11 cellular contexts compared by ENCODE assay signal in genomic region chr19:44741258-44741731, GRCh38. TPM values are rescaled to one million over a fixed set of nuclear protein-coding genes. Genes with fewer than 3 reads are reported as not detected.
A peak's percentile ranks its signal among the peaks of the same experiment; 100 is the strongest.
DNase-seq lines count a peak whose midpoint lies in the region; ATAC-seq, FAIRE-seq and TF ChIP-seq lines count a peak whose summit lies in the region.
"Had no signal": no experiment of that assay in that cellular context is flagged by ENCODE, and none has a peak within 500 bp of the region (broad histone marks: within the 10 kb centered on the region; RNA-seq: fewer than 3 reads in every experiment).

No MANE protein-coding gene starts in this region.

- no peak overlapping the region for H4K8ac ChIP-seq in mesenchymal stem cell (ENCODE audit: low read length)
- H4K8ac ChIP-seq in neuronal stem cell (ENCODE audit: low read depth, low read length): no peak overlapping the region

- H3K14ac ChIP-seq in mesenchymal stem cell (ENCODE audit: low read length in 2 of 2) (no peak overlapping the region), neuronal stem cell (ENCODE audit: low read length) (no peak overlapping the region)

- H3K4ac ChIP-seq in mesenchymal stem cell (ENCODE audit: low read depth in 1 of 2, low read length in 2 of 2) (peak overlapping the region in 1 of 2 experiments; percentile 84), neuronal stem cell (ENCODE audit: low read length) (no peak overlapping the region)

- H3K4me1 Mint-ChIP-seq in activated naive CD4-positive, alpha-beta T cell treated with anti-CD3 and anti-CD28 coated beads for 36 hours (ENCODE audit: low read depth): peaks cover 28% of the 10 kb centered on the region

- CTCF ChIA-PET in activated naive CD4-positive, alpha-beta T cell treated with anti-CD3 and anti-CD28 coated beads for 36 hours (lab: Charles Lee): interaction anchor here (0.6 to 3.9 kb wide), 3 partner anchors 17 to 318 kb away, joined by 3 to 20 read pairs (median 5); no protein-coding TSS in a partner anchor

- FAIRE-seq in D721Med (lab: Jason Lieb, UNC): no peak

- no peaks in the 10 kb centered on the region for H3K79me1 ChIP-seq in mesenchymal stem cell (replicated peaks; ENCODE audit: low read length, poor library complexity, severe bottlenecking)
- no peaks in the 10 kb centered on the region for H3K79me1 ChIP-seq in neuronal stem cell (ENCODE audit: low read depth, low read length)

- WGBS in body of pancreas, 2 donors: 39 to 41% methylated on average over 6 of the region's 6 CpGs
- WGBS in mesenchymal stem cell: 76% methylated on average over 5 of the region's 6 CpGs
- WGBS in transverse colon (ENCODE audit: low coverage in 1 of 2), 2 donors: 41% methylated on average over 6 of the region's 6 CpGs; no CpG with 5 or more reads in 1 of the 2 donors
- WGBS in neuronal stem cell (ENCODE audit: extremely low coverage in 2 of 2, insufficient read length in 2 of 2, insufficient replicate concordance in 1 of 2), 2 donors: no CpG with 5 or more reads among the region's 6 CpGs

- H3K36me3 Mint-ChIP-seq in activated naive CD4-positive, alpha-beta T cell treated with anti-CD3 and anti-CD28 coated beads for 36 hours (ENCODE audit: low read depth): no peaks in the 10 kb centered on the region

- H3K36me3 ChIP-seq in body of pancreas (replicated peaks in 1 of 2; ENCODE audit: insufficient read depth in 1 of 2, low read depth in 2 of 2) (no peaks in the 10 kb centered on the region), mesenchymal stem cell (ENCODE audit: control insufficient read depth in 1 of 2, insufficient read depth in 2 of 2, low read depth in 1 of 2, low read length in 2 of 2) (no peaks in the 10 kb centered on the region), transverse colon (no peaks in the 10 kb centered on the region), neuronal stem cell (replicated peaks in 1 of 2; ENCODE audit: control insufficient read depth in 2 of 2, insufficient read depth in 2 of 2, low read length in 2 of 2) (no peaks in the 10 kb centered on the region)

- no peak overlapping the region for H2BK5ac ChIP-seq in mesenchymal stem cell (ENCODE audit: low read depth, low read length, poor library complexity, severe bottlenecking)
- H2BK5ac ChIP-seq in neuronal stem cell (ENCODE audit: low read length): no peak overlapping the region

- TF ChIP-seq EP300 in transverse colon (IDR thresholded peaks at IDR 0.05; ENCODE audit: low read depth): no peak

- ATAC-seq in body of pancreas (peak; percentile 7), HG02588 (IDR thresholded peaks at IDR 0.05; ENCODE audit: unreplicated experiment) (no peak)

- no peak overlapping the region for H2AFZ ChIP-seq in mesenchymal stem cell (ENCODE audit: low read depth, low read length)
- no peak overlapping the region for H2AFZ ChIP-seq in neuronal stem cell (ENCODE audit: low read length)

- intact Hi-C loops in activated naive CD4-positive, alpha-beta T cell treated with anti-CD3 and anti-CD28 coated beads for 36 hours (cut with micrococcal nuclease): no loop called here
- intact Hi-C loops in body of pancreas (cut with DNase I): no loop called here
- intact Hi-C loops in transverse colon (cut with DNase I; ENCODE audit: low total_unique reads): no loop called here

- no peak overlapping the region for H3K4me3 Mint-ChIP-seq in activated naive CD4-positive, alpha-beta T cell treated with anti-CD3 and anti-CD28 coated beads for 36 hours

- H3K27me3 Mint-ChIP-seq in activated naive CD4-positive, alpha-beta T cell treated with anti-CD3 and anti-CD28 coated beads for 36 hours (ENCODE audit: low read depth): no peaks in the 10 kb centered on the region

- peak overlapping the region; percentile 59 for H3K27ac Mint-ChIP-seq in activated naive CD4-positive, alpha-beta T cell treated with anti-CD3 and anti-CD28 coated beads for 36 hours

- peak overlapping the region; percentile 22 to 88 for H2BK12ac ChIP-seq in mesenchymal stem cell (ENCODE audit: low read length in 2 of 2)
- no peak overlapping the region for H2BK12ac ChIP-seq in neuronal stem cell (ENCODE audit: low read length)

- no peak overlapping the region for H2BK15ac ChIP-seq in mesenchymal stem cell (ENCODE audit: low read depth, poor library complexity, severe bottlenecking)
- no peak overlapping the region for H2BK15ac ChIP-seq in neuronal stem cell (ENCODE audit: low read length)

- H3K9ac ChIP-seq in mesenchymal stem cell (ENCODE audit: low read length) (peak overlapping the region; percentile 81), neuronal stem cell (ENCODE audit: low read depth, low read length, poor library complexity) (no peak overlapping the region)

- H4K91ac ChIP-seq in mesenchymal stem cell (ENCODE audit: low read length): peak overlapping the region; percentile 54
- H4K91ac ChIP-seq in neuronal stem cell (ENCODE audit: low read depth, low read length, poor library complexity): no peak overlapping the region

- H3K9me3 Mint-ChIP-seq in activated naive CD4-positive, alpha-beta T cell treated with anti-CD3 and anti-CD28 coated beads for 36 hours: no peaks in the 10 kb centered on the region

- in situ Hi-C loops in transverse colon (cut with MboI; ENCODE audit: low pct_ligation_motif_present in 1 of 4, low pct_unique_long_range_greater_than_20kb in 1 of 4, low sequenced_read_pairs in 3 of 4): no loop called here

- no peak for DNase-seq in activated naive CD4-positive, alpha-beta T cell treated with anti-CD3 and anti-CD28 coated beads for 36 hours
- DNase-seq in activated naive CD4-positive, alpha-beta T cell treated with anti-CD3 and anti-CD28 coated beads, Interleukin-2, amount 50 U/mL, for 16 hours: no peak
- DNase-seq in body of pancreas: peak; percentile 42 to 61 (median 47)
- peak; percentile 57 for DNase-seq in mesenchymal stem cell
- peak; percentile 28 for DNase-seq in transverse colon
- no peak for DNase-seq in neuronal stem cell (ENCODE audit: low spot score)
- no peak for DNase-seq in D721Med (ENCODE audit: insufficient read length, low spot score)
- DNase-seq: NCI-H1417 treated with DMSO at 0.1 percent for 48 hours had no signal

- TF ChIP-seq CTCF in body of pancreas (IDR thresholded peaks at IDR 0.05) (no peak), transverse colon (IDR thresholded peaks at IDR 0.05) (no peak), D721Med (IDR thresholded peaks at IDR 0.05; ENCODE audit: insufficient read depth, missing control alignments) (no peak)

- TF ChIP-seq POLR2A in body of pancreas (IDR thresholded peaks at IDR 0.05) (no peak), transverse colon (IDR thresholded peaks at IDR 0.05) (no peak)

- peak overlapping the region; percentile 84 to 98 (median 94) for H3K27ac ChIP-seq in body of pancreas
- peak overlapping the region; percentile 77 for H3K27ac ChIP-seq in mesenchymal stem cell (ENCODE audit: low read length, poor library complexity, severe bottlenecking)
- H3K27ac ChIP-seq in transverse colon: peak overlapping the region; percentile 96 to 99 (median 97)
- H3K27ac ChIP-seq in neuronal stem cell (replicated peaks; ENCODE audit: low read length): no peak overlapping the region

- H3K4me2 ChIP-seq in mesenchymal stem cell (ENCODE audit: low read length, poor library complexity, severe bottlenecking) (no peak overlapping the region), neuronal stem cell (ENCODE audit: insufficient read depth, low read length, poor library complexity, severe bottlenecking) (no peak overlapping the region)

- peak overlapping the region; percentile 39 for H2BK120ac ChIP-seq in mesenchymal stem cell (ENCODE audit: low read depth, low read length)
- H2BK120ac ChIP-seq in neuronal stem cell (ENCODE audit: low read depth, low read length): no peak overlapping the region

- no peaks in the 10 kb centered on the region for H3K27me3 ChIP-seq in body of pancreas
- H3K27me3 ChIP-seq in mesenchymal stem cell (ENCODE audit: control insufficient read depth in 1 of 2, insufficient read depth in 1 of 2, low read length in 2 of 2): no peaks in the 10 kb centered on the region
- H3K27me3 ChIP-seq in transverse colon: no peaks in the 10 kb centered on the region
- H3K27me3 ChIP-seq in neuronal stem cell (ENCODE audit: control insufficient read depth in 3 of 3, insufficient read depth in 3 of 3, low read depth in 1 of 3, low read length in 3 of 3): peaks cover 0 to 34% (median 9%) of the 10 kb centered on the region in 3 experiments

- H3K4me3 ChIP-seq in body of pancreas (no peak overlapping the region), mesenchymal stem cell (ENCODE audit: insufficient read depth in 1 of 2, low read depth in 1 of 2, low read length in 2 of 2) (no peak overlapping the region), transverse colon (no peak overlapping the region), neuronal stem cell (ENCODE audit: low read length in 2 of 2) (no peak overlapping the region)

- H2AK5ac ChIP-seq in mesenchymal stem cell (ENCODE audit: low read length, severe bottlenecking) (no peak overlapping the region), neuronal stem cell (ENCODE audit: low read depth, low read length) (no peak overlapping the region)

- H3K4me1 ChIP-seq in body of pancreas: peaks cover 79% of the 10 kb centered on the region
- H3K4me1 ChIP-seq in mesenchymal stem cell (ENCODE audit: control insufficient read depth, insufficient read depth, low read depth, low read length): peaks cover 33% of the 10 kb centered on the region
- H3K4me1 ChIP-seq in transverse colon: peaks cover 45 to 80% (median 70%) of the 10 kb centered on the region in 4 donors
- H3K4me1 ChIP-seq in neuronal stem cell (ENCODE audit: control insufficient read depth in 2 of 2, insufficient read depth in 1 of 2, low read depth in 1 of 2, low read length in 2 of 2): peaks cover 4 to 9% of the 10 kb centered on the region in 2 donors

- H3K9me3 ChIP-seq in body of pancreas (no peaks in the 10 kb centered on the region), mesenchymal stem cell (ENCODE audit: control insufficient read depth, low read length) (no peaks in the 10 kb centered on the region), transverse colon (no peaks in the 10 kb centered on the region), neuronal stem cell (replicated peaks in 1 of 2; ENCODE audit: control insufficient read depth in 2 of 2, insufficient read depth in 1 of 2, low read depth in 1 of 2, low read length in 2 of 2) (peaks cover 0 to 1% of the 10 kb centered on the region in 2 donors)

- H3K23ac ChIP-seq in mesenchymal stem cell (ENCODE audit: low read length in 2 of 2) (no peak overlapping the region), neuronal stem cell (ENCODE audit: low read depth, low read length, poor library complexity) (no peak overlapping the region)

- peak overlapping the region; percentile 34 to 77 for H3K18ac ChIP-seq in mesenchymal stem cell (ENCODE audit: low read depth in 1 of 2, low read length in 2 of 2)
- no peak overlapping the region for H3K18ac ChIP-seq in neuronal stem cell (ENCODE audit: low read length)

RNA-seq across cellular contexts. Expression of gene BCL3, which starts 7.2 kb away (rescaled TPM):
- total RNA-seq in activated naive CD4-positive, alpha-beta T cell treated with anti-CD3 and anti-CD28 coated beads for 36 hours: 100 to 1,000 TPM in 1 of 2 experiments, 10 to 100 TPM in 1; 92.5 to 104 TPM
- total RNA-seq in body of pancreas (10 to 100 TPM; 26.2 to 72.5 TPM), transverse colon (100 to 1,000 TPM in 1 of 4 donors, 10 to 100 TPM in 3; 43.8 to 181 (median 69.5) TPM)
- polyA plus RNA-seq in mesenchymal stem cell (2013, experiment 1 of 2): 48.8 TPM
- polyA plus RNA-seq in mesenchymal stem cell (2013, experiment 2 of 2): 47.7 TPM
- polyA plus RNA-seq in neuronal stem cell (2013, experiment 1 of 2): 1.8 TPM
- polyA plus RNA-seq in neuronal stem cell (2013, experiment 2 of 2): 1.5 TPM

RNA-seq across cellular contexts. Expression of gene CBLC, which starts 36.4 kb away (rescaled TPM):
- not detected for total RNA-seq in activated naive CD4-positive, alpha-beta T cell treated with anti-CD3 and anti-CD28 coated beads for 36 hours
- total RNA-seq in body of pancreas: 10 to 100 TPM; 18.5 to 23.6 TPM
- not detected for polyA plus RNA-seq in mesenchymal stem cell (2013, experiment 1 of 2)
- polyA plus RNA-seq in mesenchymal stem cell (2013, experiment 2 of 2): not detected
- 100 to 1,000 TPM in 3 of 4 donors, 10 to 100 TPM in 1; 96.1 to 210 (median 145) TPM for total RNA-seq in transverse colon
- 0.42 TPM for polyA plus RNA-seq in neuronal stem cell (2013, experiment 1 of 2)
- 0.43 TPM for polyA plus RNA-seq in neuronal stem cell (2013, experiment 2 of 2)
- total RNA-seq: T-helper 2 cell treated with Interferon-gamma antibody and Interleukin-4, amounts not matched to agents 100 ng/mL and 5 ng/mL, for 36 hours had no signal
- polyA plus RNA-seq: BJ had no signal

RNA-seq across cellular contexts. Expression of gene CEACAM16, which starts 42.3 kb away (rescaled TPM):
- not detected for total RNA-seq in activated naive CD4-positive, alpha-beta T cell treated with anti-CD3 and anti-CD28 coated beads for 36 hours
- total RNA-seq in body of pancreas: 1 to 10 TPM in 1 of 2 donors, under 1 TPM in 1; 0.33 to 1.3 TPM
- polyA plus RNA-seq in mesenchymal stem cell (2013, experiment 1 of 2): not detected
- not detected for polyA plus RNA-seq in mesenchymal stem cell (2013, experiment 2 of 2)
- not detected for total RNA-seq in transverse colon
- not detected for polyA plus RNA-seq in neuronal stem cell (2013, experiment 1 of 2)
- polyA plus RNA-seq in neuronal stem cell (2013, experiment 2 of 2): not detected
- total RNA-seq: T-helper 2 cell treated with Interferon-gamma antibody and Interleukin-4, amounts not matched to agents 100 ng/mL and 5 ng/mL, for 36 hours had no signal
- polyA plus RNA-seq: BJ had no signal

Comparison
In these comparisons a context has a peak if more than half of its experiments do, and no peak if none do; other contexts are left out.
1. DNase-seq: peak in body of pancreas (4 of 4), mesenchymal stem cell (single experiment) and transverse colon (single experiment); none in activated naive CD4-positive, alpha-beta T cell treated with anti-CD3 and anti-CD28 coated beads for 36 hours (single experiment), activated naive CD4-positive, alpha-beta T cell treated with anti-CD3 and anti-CD28 coated beads, Interleukin-2, amount 50 U/mL, for 16 hours (single experiment), neuronal stem cell (single experiment) and D721Med (single experiment).
2. RNA of gene CBLC, which starts 36.4 kb away (total RNA-seq): 96.1 to 210 TPM in transverse colon and 18.5 to 23.6 TPM in body of pancreas; not detected in activated naive CD4-positive, alpha-beta T cell treated with anti-CD3 and anti-CD28 coated beads for 36 hours; every median in the first group is over 10 times any median in the second.